18 cellular contexts compared by ENCODE assay signal in the genomic region with DNA sequence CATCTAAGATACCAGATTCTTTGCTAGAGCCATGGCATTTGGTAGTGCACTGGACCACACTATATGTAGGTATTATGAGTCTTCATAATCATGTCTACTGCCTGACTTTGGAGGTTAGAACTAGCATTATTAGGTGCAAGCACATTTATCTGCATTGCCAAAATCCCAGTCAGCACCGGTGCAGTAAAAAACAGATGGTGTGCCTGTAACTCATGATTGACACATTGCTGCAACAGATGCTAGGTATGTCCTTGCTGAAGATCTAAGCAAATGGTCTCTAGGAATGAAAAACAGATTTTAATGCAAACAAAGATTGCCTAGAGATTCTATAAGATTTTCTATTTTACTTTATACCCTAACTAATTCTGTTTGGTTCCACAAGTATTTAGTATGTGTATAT. TPM values are rescaled to one million over a fixed set of nuclear protein-coding genes. Genes with fewer than 3 reads are reported as not detected.
DNase-seq lines count a peak whose midpoint lies in the region; ATAC-seq and TF ChIP-seq lines count a peak whose summit lies in the region.
"Had no signal": no experiment of that assay in that cellular context is flagged by ENCODE, and none has a peak within 500 bp of the region (broad histone marks: within the 10 kb centered on the region; RNA-seq: fewer than 3 reads in every experiment).

No MANE protein-coding gene starts in this region.

- H3K4me1 ChIP-seq in mammary epithelial cell (ENCODE audit: insufficient read depth, low read length) (peaks cover 39% of the 10 kb centered on the region), breast epithelium (peaks cover 0 to 6% of the 10 kb centered on the region in 2 donors), OCI-LY7 (ENCODE audit: insufficient read depth, low read length, poor library complexity, severe bottlenecking) (peaks cover 56% of the 10 kb centered on the region), mesenchymal stem cell (ENCODE audit: control insufficient read depth, insufficient read depth, low read depth, low read length) (peaks cover 9% of the 10 kb centered on the region)

- CTCF ChIA-PET in mammary epithelial cell (lab: Charles Lee; ENCODE audit: low non-redundant PET) (no interaction called here), OCI-LY7 (lab: Charles Lee; ENCODE audit: unreplicated experiment) (interaction anchor here (0.5 to 3.2 kb wide), 2 partner anchors 9 to 15 kb away, joined by 4 to 24 read pairs; no protein-coding TSS in a partner anchor), GM10248 (lab: Yijun Ruan, JAX) (interaction anchor here (1.1 to 2.0 kb wide), 2 partner anchors 16 to 47 kb away, joined by 3 to 4 read pairs; a partner anchor contains a TSS)

- no peak for TF ChIP-seq POLR2A in breast epithelium (IDR thresholded peaks at IDR 0.05)

- H3K4ac ChIP-seq in mesenchymal stem cell (ENCODE audit: low read depth in 1 of 2, low read length in 2 of 2), result no peak overlapping the region

- no peak overlapping the region for H2BK120ac ChIP-seq in mesenchymal stem cell (ENCODE audit: low read depth, low read length)

- BruUV-seq in mammary epithelial cell (replicated peaks; lab: Mats Ljungman, UMichigan), result no TSS peak
- no TSS peak for BruUV-seq in OCI-LY7 (replicated peaks; lab: Mats Ljungman, UMichigan)

- peaks cover 59% of the 10 kb centered on the region for H3K79me2 ChIP-seq in mammary epithelial cell (ENCODE audit: insufficient read depth, low read length)
- H3K79me2 ChIP-seq in OCI-LY7 (ENCODE audit: insufficient read depth, low read depth, low read length), result peaks cover 74% of the 10 kb centered on the region

- no peaks in the 10 kb centered on the region for H3K9me3 ChIP-seq in mammary epithelial cell (replicated peaks; ENCODE audit: insufficient read depth, low read length)
- no peaks in the 10 kb centered on the region for H3K9me3 ChIP-seq in breast epithelium
- H3K9me3 ChIP-seq in OCI-LY7 (ENCODE audit: low read length), result peaks cover 10% of the 10 kb centered on the region; the same call in 1 of the 2 replicates
- no peaks in the 10 kb centered on the region for H3K9me3 ChIP-seq in mesenchymal stem cell (ENCODE audit: control insufficient read depth, low read length)
- H3K9me3 ChIP-seq: ovary, upper lobe of right lung had no signal

- H3K14ac ChIP-seq in mesenchymal stem cell (ENCODE audit: low read length in 2 of 2), result no peak overlapping the region

- H2BK15ac ChIP-seq in mesenchymal stem cell (ENCODE audit: low read depth, poor library complexity, severe bottlenecking), result no peak overlapping the region

- WGBS in mammary epithelial cell (ENCODE audit: low coverage, missing lambda C conversion rate), result 100% methylated on average over 1 of the region's 1 CpG
- 100% methylated on average over 1 of the region's 1 CpG for WGBS in mesenchymal stem cell

- H2AFZ ChIP-seq in mammary epithelial cell (ENCODE audit: low read depth, low read length) (no peak overlapping the region), OCI-LY7 (ENCODE audit: low read length) (no peak overlapping the region), mesenchymal stem cell (ENCODE audit: low read depth, low read length) (no peak overlapping the region)

- H3K27ac ChIP-seq in mammary epithelial cell (ENCODE audit: insufficient read depth, low read depth, low read length), result no peak overlapping the region
- no peak overlapping the region for H3K27ac ChIP-seq in breast epithelium
- peak overlapping the region; percentile 93 for H3K27ac ChIP-seq in OCI-LY7 (ENCODE audit: low read depth, low read length, poor library complexity, severe bottlenecking)
- H3K27ac ChIP-seq in mesenchymal stem cell (ENCODE audit: low read length, poor library complexity, severe bottlenecking), result no peak overlapping the region
- H3K27ac ChIP-seq: ovary had no signal

- in situ Hi-C loops in mammary epithelial cell (cut with MboI; ENCODE audit: low sequenced_read_pairs in 2 of 2), result no loop called here

- no peak overlapping the region for H4K8ac ChIP-seq in mesenchymal stem cell (ENCODE audit: low read length)

- no peak overlapping the region for H2BK12ac ChIP-seq in mesenchymal stem cell (ENCODE audit: low read length in 2 of 2)

- POLR2A ChIA-PET in OCI-LY7 (lab: Charles Lee), result interaction anchor here (1.1 to 3.5 kb wide), 8 partner anchors 14 to 255 kb away, joined by 3 to 34 read pairs (median 9); no protein-coding TSS in a partner anchor
- POLR2A ChIA-PET in GM10248 (lab: Yijun Ruan, JAX), result no interaction called here

- intact Hi-C loops in mammary epithelial cell (cut with micrococcal nuclease), result loop anchor here (5.0 kb wide), 1 partner anchor 46 kb away; a partner anchor contains a TSS
- intact Hi-C loops in breast epithelium (cut with DNase I; ENCODE audit: low total_unique reads), result no loop called here
- intact Hi-C loops in OCI-LY7 (cut with micrococcal nuclease; ENCODE audit: unreplicated experiment), result loop anchor here (1.0 to 5.0 kb wide), 3 partner anchors 15 to 196 kb away; a partner anchor contains a TSS

- H3K23ac ChIP-seq in mesenchymal stem cell (ENCODE audit: low read length in 2 of 2), result no peak overlapping the region

- H3K79me1 ChIP-seq in mesenchymal stem cell (replicated peaks; ENCODE audit: low read length, poor library complexity, severe bottlenecking), result peaks cover 24% of the 10 kb centered on the region

- H3K36me3 ChIP-seq in mammary epithelial cell (ENCODE audit: insufficient read depth, low read length), result no peaks in the 10 kb centered on the region
- no peaks in the 10 kb centered on the region for H3K36me3 ChIP-seq in breast epithelium
- H3K36me3 ChIP-seq in OCI-LY7 (ENCODE audit: insufficient read depth, low read length), result peaks cover 9% of the 10 kb centered on the region
- no peaks in the 10 kb centered on the region for H3K36me3 ChIP-seq in mesenchymal stem cell (ENCODE audit: control insufficient read depth in 1 of 2, insufficient read depth in 2 of 2, low read depth in 1 of 2, low read length in 2 of 2)
- H3K36me3 ChIP-seq: ovary, SJSA1, upper lobe of right lung had no signal

- H2BK5ac ChIP-seq in mesenchymal stem cell (ENCODE audit: low read depth, low read length, poor library complexity, severe bottlenecking), result no peak overlapping the region

- H3K4me3 ChIP-seq in mammary epithelial cell (replicated peaks in 1 of 3; ENCODE audit: insufficient read depth in 1 of 3, low read depth in 2 of 3, low read length in 3 of 3) (no peak overlapping the region), breast epithelium (no peak overlapping the region), OCI-LY7 (ENCODE audit: low read depth, low read length, poor library complexity, severe bottlenecking) (peak overlapping the region; percentile 52), mesenchymal stem cell (ENCODE audit: insufficient read depth in 1 of 2, low read depth in 1 of 2, low read length in 2 of 2) (no peak overlapping the region)
- H3K4me3 ChIP-seq: K562, ovary, SJSA1, upper lobe of right lung had no signal

- H3K18ac ChIP-seq in mesenchymal stem cell (ENCODE audit: low read depth in 1 of 2, low read length in 2 of 2), result no peak overlapping the region

- no peak for TF ChIP-seq CTCF in mammary epithelial cell (conservative IDR thresholded peaks at IDR 0.05 in 1 of 2, IDR thresholded peaks at IDR 0.05 in 1 of 2; ENCODE audit: extremely low read depth in 1 of 2, insufficient read depth in 1 of 2, low read depth in 1 of 2, low read length in 2 of 2)
- TF ChIP-seq CTCF in breast epithelium (IDR thresholded peaks at IDR 0.05), result no peak
- TF ChIP-seq CTCF in OCI-LY7 (conservative IDR thresholded peaks at IDR 0.05; ENCODE audit: low read length), result no peak
- TF ChIP-seq CTCF in GM10248 (IDR thresholded peaks at IDR 0.05; ENCODE audit: control extremely low read depth, extremely low read depth, low read depth, missing control alignments), result no peak

- no peaks in the 10 kb centered on the region for H3K27me3 ChIP-seq in mammary epithelial cell (ENCODE audit: insufficient read depth, low read length)
- H3K27me3 ChIP-seq in breast epithelium, result no peaks in the 10 kb centered on the region
- no peaks in the 10 kb centered on the region for H3K27me3 ChIP-seq in mesenchymal stem cell (ENCODE audit: control insufficient read depth in 1 of 2, insufficient read depth in 1 of 2, low read length in 2 of 2)
- H3K27me3 ChIP-seq: ovary, SJSA1, upper lobe of right lung had no signal

- H3K9me2 ChIP-seq in OCI-LY7 (ENCODE audit: insufficient read depth, low read length), result no peaks in the 10 kb centered on the region

- ATAC-seq in GM18519 (IDR thresholded peaks at IDR 0.05; ENCODE audit: low FRiP score, unreplicated experiment) (no peak), GM21360 (IDR thresholded peaks at IDR 0.05; ENCODE audit: unreplicated experiment) (no peak), HG03442 (IDR thresholded peaks at IDR 0.05; ENCODE audit: unreplicated experiment) (no peak)
- ATAC-seq: K562 had no signal

- no peak overlapping the region for H4K91ac ChIP-seq in mesenchymal stem cell (ENCODE audit: low read length)

- DNase-seq in mammary epithelial cell (no peak), breast epithelium (ENCODE audit: low spot score in 2 of 2) (no peak), OCI-LY7 (ENCODE audit: low spot score) (peak; percentile 51), mesenchymal stem cell (no peak), GM10248 (ENCODE audit: extremely low spot score) (no peak)
- DNase-seq: activated CD8-positive, alpha-beta memory T cell treated with anti-CD3 and anti-CD28 coated beads for 24 hours; activated gamma-delta T cell treated with Interleukin-2 at 50 U/mL for 16 hours; Calu3; dermis blood vessel endothelial cell; kidney glomerular epithelial cell; ovary; stimulated activated naive CD8-positive, alpha-beta T cell treated with anti-CD3 and anti-CD28 coated beads, Interleukin-15, Interleukin-2, amounts not matched to agents 100 U/mL and 50 U/mL, for 24 hours; upper lobe of right lung had no signal

- peak overlapping the region; percentile 56 for H3K4me2 ChIP-seq in mammary epithelial cell (ENCODE audit: insufficient read depth, low read depth, low read length)
- peak overlapping the region; percentile 78 for H3K4me2 ChIP-seq in OCI-LY7 (ENCODE audit: low read length)
- H3K4me2 ChIP-seq in mesenchymal stem cell (ENCODE audit: low read length, poor library complexity, severe bottlenecking), result no peak overlapping the region

- H3K9ac ChIP-seq in mammary epithelial cell (ENCODE audit: insufficient read depth, low read length) (no peak overlapping the region), mesenchymal stem cell (ENCODE audit: low read length) (no peak overlapping the region)

- peak overlapping the region; percentile 84 for H2AK5ac ChIP-seq in mesenchymal stem cell (ENCODE audit: low read length, severe bottlenecking)

- H4K20me1 ChIP-seq in mammary epithelial cell (ENCODE audit: insufficient read depth, low read length), result no peaks in the 10 kb centered on the region
- H4K20me1 ChIP-seq in OCI-LY7 (ENCODE audit: insufficient read depth, low read length), result no peaks in the 10 kb centered on the region

- dilution Hi-C loops in mammary epithelial cell (cut with HindIII; ENCODE audit: low sequenced_read_pairs), result no loop called here

RNA-seq across cellular contexts. Expression of a gene that starts 47.7 kb away (rescaled TPM):
- 10 to 100 TPM; 79.5 to 79.7 TPM for total RNA-seq in mammary epithelial cell
- 40.2 TPM for polyA plus RNA-seq in mammary epithelial cell
- 101 TPM for polyA minus RNA-seq in mammary epithelial cell
- total RNA-seq in breast epithelium, result 10 to 100 TPM; 34.1 to 77.4 (median 34.4) TPM
- total RNA-seq in OCI-LY7 (2014; rRNA removed; shearing (Covaris generic)), result 29.0 and 31.8 TPM in 2 replicates
- 41.9 and 42.0 TPM in 2 replicates for total RNA-seq in OCI-LY7 (2022)
- polyA plus RNA-seq in mesenchymal stem cell (2013, experiment 1 of 2), result 13.1 TPM
- 11.6 TPM for polyA plus RNA-seq in mesenchymal stem cell (2013, experiment 2 of 2)
